1 cellular context compared by ENCODE assay signal in the genomic region with DNA sequence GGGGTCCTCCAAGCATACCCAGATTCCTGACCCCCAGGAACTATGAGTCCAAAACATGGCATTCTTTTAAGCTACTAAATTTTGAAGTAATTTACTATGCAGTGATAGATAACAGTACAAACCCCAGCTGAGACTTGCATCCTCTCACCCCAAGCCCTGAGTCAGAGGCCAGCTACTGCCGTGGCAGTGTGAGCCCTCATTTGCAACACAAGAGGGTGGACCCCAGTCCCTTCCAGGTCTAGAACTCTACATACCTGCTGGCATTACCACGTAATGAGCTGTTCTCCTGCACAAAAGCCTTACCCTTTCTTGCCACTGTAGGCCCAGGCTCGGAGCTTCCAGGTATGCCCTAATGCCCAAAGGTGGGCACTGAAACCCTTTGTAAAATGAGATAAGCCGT.
TF ChIP-seq lines count a peak whose summit lies in the region.

No MANE protein-coding gene starts in this region.

TF ChIP-seq in H1, 55 proteins besides CTCF, POLR2A, EP300 and RAD21:
- TF ChIP-seq TEAD4 (IDR thresholded peaks at IDR 0.05; ENCODE audit: low read depth, low read length): 0 out of 2 replicates have a peak, but pooled peaks have one; percentile 39
- no peak for TF ChIP-seq SRF (IDR thresholded peaks at IDR 0.05; ENCODE audit: low read depth, low read length)
